ENCODE assay signal across 8 cellular contexts in the genomic region with DNA sequence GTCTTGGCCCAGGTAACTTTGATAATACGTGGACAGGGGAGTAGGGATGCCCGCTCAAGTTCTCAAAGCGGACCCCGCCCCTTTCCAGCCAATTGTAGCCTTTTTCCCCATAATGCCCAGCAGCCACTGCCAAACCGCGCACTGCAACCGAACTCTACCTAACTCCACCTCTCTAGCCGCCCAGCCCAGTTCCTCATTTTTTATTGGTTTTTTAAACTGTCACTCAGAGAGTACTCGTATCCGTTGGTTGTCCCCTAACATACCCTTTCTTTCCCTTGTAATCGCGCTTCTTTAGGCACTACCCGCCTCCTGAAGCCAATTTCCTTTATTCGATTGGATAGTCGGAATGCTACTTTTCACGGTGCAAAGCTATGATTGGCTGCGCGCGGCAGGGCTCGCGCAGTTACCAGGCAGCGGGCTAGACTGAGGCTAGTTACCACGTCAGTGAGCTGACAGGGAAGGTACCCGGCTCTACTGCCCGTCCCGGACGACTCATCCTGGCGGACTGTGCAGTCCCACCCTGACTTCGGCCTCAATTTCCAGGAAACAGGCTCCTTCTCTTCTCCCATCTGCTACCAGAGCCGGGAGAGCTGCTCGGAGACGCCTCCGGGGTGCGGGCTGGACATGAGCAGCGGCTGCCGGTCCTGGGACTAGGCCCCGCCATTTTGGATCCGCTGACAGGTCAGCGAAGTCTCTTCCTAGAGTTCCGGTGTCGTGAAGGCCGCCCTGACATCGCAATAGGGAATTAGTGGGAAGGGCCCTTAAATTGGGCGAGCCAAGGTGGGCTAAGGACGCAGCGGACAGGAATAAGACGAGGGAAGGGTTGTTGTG. TPM values are rescaled to one million over a fixed set of nuclear protein-coding genes. Genes with fewer than 3 reads are reported as not detected.
A peak's percentile ranks its signal among the peaks of the same experiment; 100 is the strongest.
DNase-seq lines count a peak whose midpoint lies in the region; ATAC-seq and TF ChIP-seq lines count a peak whose summit lies in the region.

A gene with protein sequence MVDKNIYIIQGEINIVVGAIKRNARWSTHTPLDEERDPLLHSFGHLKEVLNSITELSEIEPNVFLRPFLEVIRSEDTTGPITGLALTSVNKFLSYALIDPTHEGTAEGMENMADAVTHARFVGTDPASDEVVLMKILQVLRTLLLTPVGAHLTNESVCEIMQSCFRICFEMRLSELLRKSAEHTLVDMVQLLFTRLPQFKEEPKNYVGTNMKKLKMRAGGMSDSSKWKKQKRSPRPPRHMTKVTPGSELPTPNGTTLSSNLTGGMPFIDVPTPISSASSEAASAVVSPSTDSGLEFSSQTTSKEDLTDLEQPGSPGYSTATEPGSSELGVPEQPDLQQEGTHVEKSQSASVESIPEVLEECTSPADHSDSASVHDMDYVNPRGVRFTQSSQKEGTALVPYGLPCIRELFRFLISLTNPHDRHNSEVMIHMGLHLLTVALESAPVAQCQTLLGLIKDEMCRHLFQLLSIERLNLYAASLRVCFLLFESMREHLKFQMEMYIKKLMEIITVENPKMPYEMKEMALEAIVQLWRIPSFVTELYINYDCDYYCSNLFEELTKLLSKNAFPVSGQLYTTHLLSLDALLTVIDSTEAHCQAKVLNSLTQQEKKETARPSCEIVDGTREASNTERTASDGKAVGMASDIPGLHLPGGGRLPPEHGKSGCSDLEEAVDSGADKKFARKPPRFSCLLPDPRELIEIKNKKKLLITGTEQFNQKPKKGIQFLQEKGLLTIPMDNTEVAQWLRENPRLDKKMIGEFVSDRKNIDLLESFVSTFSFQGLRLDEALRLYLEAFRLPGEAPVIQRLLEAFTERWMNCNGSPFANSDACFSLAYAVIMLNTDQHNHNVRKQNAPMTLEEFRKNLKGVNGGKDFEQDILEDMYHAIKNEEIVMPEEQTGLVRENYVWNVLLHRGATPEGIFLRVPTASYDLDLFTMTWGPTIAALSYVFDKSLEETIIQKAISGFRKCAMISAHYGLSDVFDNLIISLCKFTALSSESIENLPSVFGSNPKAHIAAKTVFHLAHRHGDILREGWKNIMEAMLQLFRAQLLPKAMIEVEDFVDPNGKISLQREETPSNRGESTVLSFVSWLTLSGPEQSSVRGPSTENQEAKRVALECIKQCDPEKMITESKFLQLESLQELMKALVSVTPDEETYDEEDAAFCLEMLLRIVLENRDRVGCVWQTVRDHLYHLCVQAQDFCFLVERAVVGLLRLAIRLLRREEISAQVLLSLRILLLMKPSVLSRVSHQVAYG (N-terminal part only) (plus strand): TSS at position 432 of the 831 bp plus-strand sequence. CDS start 13,407 bp downstream, outside the sequence.

- peak within 1 kb of the TSS; percentile 47 for H3K27ac ChIP-seq in temporal lobe (ENCODE audit: low read depth, low read length)

- H3K4me1 Mint-ChIP-seq in activated naive CD8-positive, alpha-beta T cell (ENCODE audit: low read depth) = peaks cover 56% of the 10 kb centered on the region

- TF ChIP-seq CTCF in GM10248 (IDR thresholded peaks at IDR 0.05; ENCODE audit: control extremely low read depth, extremely low read depth, low read depth, missing control alignments) = no peak

- H3K27ac Mint-ChIP-seq in activated naive CD8-positive, alpha-beta T cell = peak within 1 kb of the TSS; percentile 85

- CTCF ChIA-PET in GM10248 (lab: Yijun Ruan, JAX) = interaction anchor here (0.8 to 2.8 kb wide), 12 partner anchors 8 to 154 kb away, joined by 3 to 28 read pairs (median 4); no protein-coding TSS in a partner anchor

- H3K4me3 Mint-ChIP-seq in activated naive CD8-positive, alpha-beta T cell = peak within 1 kb of the TSS; percentile 96

- ATAC-seq in HG02623 (IDR thresholded peaks at IDR 0.05; ENCODE audit: unreplicated experiment) = peak; percentile 84

- no peaks in the 10 kb centered on the region for H3K9me3 Mint-ChIP-seq in activated naive CD8-positive, alpha-beta T cell (ENCODE audit: low read depth)

- peaks cover 11% of the 10 kb centered on the region for H3K27me3 Mint-ChIP-seq in activated naive CD8-positive, alpha-beta T cell

- POLR2A ChIA-PET in GM10248 (lab: Yijun Ruan, JAX) = interaction anchor here (0.5 to 1.3 kb wide), 11 partner anchors 8 to 150 kb away, joined by 3 to 6 read pairs (median 3); a partner anchor contains a TSS

- H3K36me3 Mint-ChIP-seq in activated naive CD8-positive, alpha-beta T cell = peaks cover 6% of the 10 kb centered on the region

- peak; percentile 96 for DNase-seq in GM10248 (ENCODE audit: extremely low spot score)
- peak; percentile 93 for DNase-seq in NCI-H1105 (lab: John Stamatoyannopoulos, UW)
- peak; percentile 99 for DNase-seq in SKM-1 treated with dmso at 0.1 percent for 144 hours (lab: John Stamatoyannopoulos, UW; ENCODE audit: unreplicated experiment)
- peak; percentile 100 for DNase-seq in glomerular endothelial cell (ENCODE audit: extremely low read depth, low read depth, low spot score)
- peak; percentile 96 for DNase-seq in occipital lobe (lab: John Stamatoyannopoulos, UW)

RNA-seq across cellular contexts. Expression of the gene that starts here (rescaled TPM):
- total RNA-seq in glomerular endothelial cell = 42.8 and 53.8 TPM in 2 replicates
- total RNA-seq in occipital lobe = 16.5 TPM
- total RNA-seq in temporal lobe = 23.1 TPM

Comparison
In these comparisons a context has a peak if more than half of its experiments do, and no peak if none do; other contexts are left out.
1. Peak in every context shown above with its lines: DNase-seq, ATAC-seq and H3K27ac ChIP-seq.